ENCODE assay signal across 8 cellular contexts in the genomic region with DNA sequence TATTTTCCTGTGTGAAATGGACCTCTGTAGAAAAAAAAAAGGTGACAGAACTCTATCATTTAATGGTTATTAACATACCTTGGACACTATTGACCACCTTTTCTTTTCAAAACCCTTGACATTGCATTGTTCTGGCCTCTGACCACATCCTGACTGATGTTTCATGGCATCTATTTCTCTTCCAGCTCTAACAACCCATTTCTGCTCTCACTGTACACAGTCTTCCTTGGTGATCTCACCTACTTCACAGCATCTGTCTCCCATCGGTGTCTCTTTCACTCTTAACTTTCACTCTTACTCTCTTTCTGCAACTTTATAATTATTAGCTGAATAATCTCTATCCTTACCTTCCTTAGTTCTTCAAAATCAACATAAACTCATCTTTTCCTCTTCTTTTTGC.
DNase-seq lines count a peak whose midpoint lies in the region; ATAC-seq and TF ChIP-seq lines count a peak whose summit lies in the region.

No MANE protein-coding gene starts in this region.

- POLR2A ChIA-PET in activated CD8-positive, alpha-beta T cell treated with anti-CD3 and anti-CD28 coated beads, Interleukin-2, amount 10 ng/mL, durations not matched to agents 7 days and 5 days (lab: Charles Lee) = no interaction called here

- ATAC-seq in GM19043 (IDR thresholded peaks at IDR 0.05; ENCODE audit: low read depth, unreplicated experiment) (peak; percentile 72), HG03097 (IDR thresholded peaks at IDR 0.05; ENCODE audit: low FRiP score, unreplicated experiment) (peak; percentile 75), HG02571 (IDR thresholded peaks at IDR 0.05; ENCODE audit: unreplicated experiment) (no peak)
- peak; percentile 77 for ATAC-seq in activated CD8-positive, alpha-beta T cell treated with anti-CD3 and anti-CD28 coated beads, Interleukin-2, amount 10 ng/mL, durations not matched to agents 7 days and 5 days

- peaks cover 40% of the 10 kb centered on the region for H3K4me1 Mint-ChIP-seq in activated CD8-positive, alpha-beta T cell treated with anti-CD3 and anti-CD28 coated beads, Interleukin-2, amount 10 ng/mL, durations not matched to agents 7 days and 5 days (ENCODE audit: low read depth)

- H3K27me3 Mint-ChIP-seq in activated CD8-positive, alpha-beta T cell treated with anti-CD3 and anti-CD28 coated beads, Interleukin-2, amount 10 ng/mL, durations not matched to agents 7 days and 5 days (ENCODE audit: low read depth) = no peaks in the 10 kb centered on the region

- no peaks in the 10 kb centered on the region for H3K9me3 ChIP-seq in ascending aorta

- H3K36me3 ChIP-seq in ACC112 (ENCODE audit: insufficient read depth, low read length) (no peaks in the 10 kb centered on the region), ascending aorta (no peaks in the 10 kb centered on the region)

- H3K27ac Mint-ChIP-seq in activated CD8-positive, alpha-beta T cell treated with anti-CD3 and anti-CD28 coated beads, Interleukin-2, amount 10 ng/mL, durations not matched to agents 7 days and 5 days = peak overlapping the region; percentile 79

- no peaks in the 10 kb centered on the region for H3K27me3 ChIP-seq in ACC112 (ENCODE audit: insufficient read depth, low read length)
- H3K27me3 ChIP-seq in ascending aorta = no peaks in the 10 kb centered on the region

- H3K4me1 ChIP-seq in ACC112 (ENCODE audit: control insufficient read depth, insufficient read depth, low read length, unreplicated experiment) = peaks cover 18% of the 10 kb centered on the region
- H3K4me1 ChIP-seq in ascending aorta = no peaks in the 10 kb centered on the region

- H3K9me3 Mint-ChIP-seq in activated CD8-positive, alpha-beta T cell treated with anti-CD3 and anti-CD28 coated beads, Interleukin-2, amount 10 ng/mL, durations not matched to agents 7 days and 5 days (ENCODE audit: insufficient read depth) = no peaks in the 10 kb centered on the region

- peak overlapping the region; percentile 42 for H2AFZ ChIP-seq in ACC112 (ENCODE audit: low read length, unreplicated experiment)

- H3K4me3 ChIP-seq in ACC112 (ENCODE audit: low read depth, low read length) (no peak overlapping the region), ascending aorta (no peak overlapping the region)

- H3K4me3 Mint-ChIP-seq in activated CD8-positive, alpha-beta T cell treated with anti-CD3 and anti-CD28 coated beads, Interleukin-2, amount 10 ng/mL, durations not matched to agents 7 days and 5 days = peak overlapping the region; percentile 44

- H3K27ac ChIP-seq in ACC112 (ENCODE audit: low read depth, low read length) = no peak overlapping the region
- H3K27ac ChIP-seq in ascending aorta = no peak overlapping the region

- CTCF ChIA-PET in activated CD8-positive, alpha-beta T cell treated with anti-CD3 and anti-CD28 coated beads, Interleukin-2, amount 10 ng/mL, durations not matched to agents 7 days and 5 days (lab: Charles Lee) = interaction anchor here (0.9 to 2.0 kb wide), 6 partner anchors 9 to 292 kb away, joined by 3 to 5 read pairs (median 3); no protein-coding TSS in a partner anchor

- intact Hi-C loops in ascending aorta (cut with DNase I) = no loop called here

- DNase-seq in activated CD8-positive, alpha-beta T cell treated with anti-CD3 and anti-CD28 coated beads, Interleukin-2, amount 10 ng/mL, durations not matched to agents 7 days and 5 days = peak; percentile 26
- DNase-seq in ascending aorta (ENCODE audit: low spot score in 2 of 2) (no peak), retina (no peak), SKM-1 treated with dmso at 0.1 percent for 144 hours (lab: John Stamatoyannopoulos, UW; ENCODE audit: unreplicated experiment) (no peak)

- H3K79me2 ChIP-seq in ACC112 (ENCODE audit: control insufficient read depth, insufficient read depth, low read length, unreplicated experiment) = no peaks in the 10 kb centered on the region

- peaks cover 19% of the 10 kb centered on the region for H3K36me3 Mint-ChIP-seq in activated CD8-positive, alpha-beta T cell treated with anti-CD3 and anti-CD28 coated beads, Interleukin-2, amount 10 ng/mL, durations not matched to agents 7 days and 5 days (ENCODE audit: low read depth)

- TF ChIP-seq CTCF in ascending aorta (IDR thresholded peaks at IDR 0.05) = no peak
